In the genomic region with DNA sequence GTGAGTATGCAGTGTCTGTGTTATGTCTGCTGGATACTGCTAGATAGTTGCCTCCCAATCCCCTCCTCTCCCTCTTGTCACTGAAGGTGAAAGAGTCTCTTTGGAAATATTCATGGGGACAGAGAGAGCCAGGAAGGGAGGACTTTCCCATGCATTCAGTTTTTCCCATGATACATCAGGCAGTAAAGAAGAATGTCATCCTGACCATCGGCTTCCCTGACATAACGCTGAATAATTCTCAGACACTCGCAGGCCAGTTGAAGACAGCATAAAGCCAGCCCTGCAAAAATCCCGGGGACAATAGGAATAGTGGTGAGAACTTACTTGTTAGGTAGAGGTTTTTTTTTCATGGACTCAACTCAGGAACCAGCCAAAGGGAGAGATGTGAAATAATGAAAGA, we compare ENCODE assay signal across 28 cellular contexts.
"Had no signal": no experiment of that assay in that cellular context is flagged by ENCODE, and none has a peak within 500 bp of the region (broad histone marks: within the 10 kb centered on the region; RNA-seq: fewer than 3 reads in every experiment).

No MANE protein-coding gene starts in this region.

- H3K4me3 Mint-ChIP-seq: activated CD4-positive, alpha-beta memory T cell treated with anti-CD3 and anti-CD28 coated beads, Interleukin-2, amount 10 ng/mL, durations not matched to agents 7 days and 5 days; activated CD4-positive, alpha-beta T cell treated with anti-CD3 and anti-CD28 coated beads, Interleukin-2, amount 10 ng/mL, durations not matched to agents 7 days and 5 days; activated naive CD4-positive, alpha-beta T cell treated with anti-CD3 and anti-CD28 coated beads, Interleukin-2, amount 10 ng/mL, durations not matched to agents 7 days and 5 days; activated naive CD8-positive, alpha-beta T cell treated with anti-CD3 and anti-CD28 coated beads, Interleukin-2, amount 10 ng/mL, durations not matched to agents 7 days and 5 days; activated T-cell treated with anti-CD3 and anti-CD28 coated beads, Interleukin-2, amount 50 U/mL, for 24 hours; activated T-cell treated with anti-CD3 and anti-CD28 coated beads, Interleukin-2, amount 50 U/mL, for 72 hours; WTC11 had no signal

- H3K27ac ChIP-seq: epithelial cell of prostate had no signal

- H3K36me3 Mint-ChIP-seq: activated naive CD4-positive, alpha-beta T cell treated with anti-CD3 and anti-CD28 coated beads, Interleukin-2, amount 10 ng/mL, durations not matched to agents 7 days and 5 days; activated naive CD4-positive, alpha-beta T cell treated with anti-CD3 and anti-CD28 coated beads, Interleukin-2, amount 50 U/mL, for 72 hours; activated naive CD8-positive, alpha-beta T cell treated with anti-CD3 and anti-CD28 coated beads, Interleukin-2, amount 10 ng/mL, durations not matched to agents 7 days and 5 days; WTC11 had no signal

- ATAC-seq: activated naive CD4-positive, alpha-beta T cell treated with anti-CD3 and anti-CD28 coated beads, Interleukin-2, amount 50 U/mL, for 72 hours; activated T-cell treated with anti-CD3 and anti-CD28 coated beads, Interleukin-2, amount 50 U/mL, for 72 hours; WTC11 had no signal

- FAIRE-seq: astrocyte, colon, endometrium, endothelial cell of umbilical vein, frontal cortex had no signal

- DNase-seq: activated CD4-positive, alpha-beta memory T cell treated with anti-CD3 and anti-CD28 coated beads, Interleukin-2, amount 10 ng/mL, durations not matched to agents 7 days and 5 days; activated CD4-positive, alpha-beta T cell treated with anti-CD3 and anti-CD28 coated beads for 1 hour; activated CD4-positive, alpha-beta T cell treated with anti-CD3 and anti-CD28 coated beads for 4 hours; activated CD4-positive, alpha-beta T cell treated with anti-CD3 and anti-CD28 coated beads, Interleukin-2, amount 10 ng/mL, durations not matched to agents 7 days and 5 days; activated CD4-positive, alpha-beta T cell treated with anti-CD3 and anti-CD28 coated beads, Interleukin-2, amount 50 U/mL, for 4 hours; activated CD8-positive, alpha-beta memory T cell treated with anti-CD3 and anti-CD28 coated beads, Interleukin-2, amount 50 U/mL, for 48 hours; activated gamma-delta T cell; activated naive CD4-positive, alpha-beta T cell; activated naive CD4-positive, alpha-beta T cell treated with anti-CD3 and anti-CD28 coated beads, Interleukin-2, amount 10 ng/mL, durations not matched to agents 7 days and 5 days; activated naive CD8-positive, alpha-beta T cell treated with anti-CD3 and anti-CD28 coated beads, Interleukin-2, amount 10 ng/mL, durations not matched to agents 7 days and 5 days; activated T-cell treated with anti-CD3 and anti-CD28 coated beads for 4 hours; activated T-cell treated with anti-CD3 and anti-CD28 coated beads, Interleukin-2, amount 50 U/mL, for 24 hours; activated T-cell treated with anti-CD3 and anti-CD28 coated beads, Interleukin-2, amount 50 U/mL, for 72 hours; amniotic stem cell; anterior cingulate cortex; caudate nucleus; effector CD8-positive, alpha-beta T cell; foreskin fibroblast; head of caudate nucleus; T-helper 2 cell had no signal

- H3K4me1 Mint-ChIP-seq: activated CD4-positive, alpha-beta memory T cell treated with anti-CD3 and anti-CD28 coated beads, Interleukin-2, amount 10 ng/mL, durations not matched to agents 7 days and 5 days; activated CD4-positive, alpha-beta T cell treated with anti-CD3 and anti-CD28 coated beads, Interleukin-2, amount 10 ng/mL, durations not matched to agents 7 days and 5 days; activated naive CD4-positive, alpha-beta T cell treated with anti-CD3 and anti-CD28 coated beads, Interleukin-2, amount 10 ng/mL, durations not matched to agents 7 days and 5 days; activated naive CD8-positive, alpha-beta T cell treated with anti-CD3 and anti-CD28 coated beads, Interleukin-2, amount 10 ng/mL, durations not matched to agents 7 days and 5 days had no signal

- H3K27ac Mint-ChIP-seq: activated CD4-positive, alpha-beta memory T cell treated with anti-CD3 and anti-CD28 coated beads, Interleukin-2, amount 10 ng/mL, durations not matched to agents 7 days and 5 days; activated CD4-positive, alpha-beta T cell treated with anti-CD3 and anti-CD28 coated beads, Interleukin-2, amount 10 ng/mL, durations not matched to agents 7 days and 5 days; activated naive CD4-positive, alpha-beta T cell treated with anti-CD3 and anti-CD28 coated beads, Interleukin-2, amount 10 ng/mL, durations not matched to agents 7 days and 5 days; activated naive CD4-positive, alpha-beta T cell treated with anti-CD3 and anti-CD28 coated beads, Interleukin-2, amount 50 U/mL, for 72 hours; activated naive CD8-positive, alpha-beta T cell treated with anti-CD3 and anti-CD28 coated beads, Interleukin-2, amount 10 ng/mL, durations not matched to agents 7 days and 5 days; activated T-cell treated with anti-CD3 and anti-CD28 coated beads, Interleukin-2, amount 50 U/mL, for 24 hours; activated T-cell treated with anti-CD3 and anti-CD28 coated beads, Interleukin-2, amount 50 U/mL, for 72 hours; WTC11 had no signal

- H3K9me3 Mint-ChIP-seq: activated CD4-positive, alpha-beta memory T cell treated with anti-CD3 and anti-CD28 coated beads, Interleukin-2, amount 10 ng/mL, durations not matched to agents 7 days and 5 days; activated CD4-positive, alpha-beta T cell treated with anti-CD3 and anti-CD28 coated beads, Interleukin-2, amount 10 ng/mL, durations not matched to agents 7 days and 5 days; activated naive CD4-positive, alpha-beta T cell treated with anti-CD3 and anti-CD28 coated beads, Interleukin-2, amount 10 ng/mL, durations not matched to agents 7 days and 5 days; activated naive CD4-positive, alpha-beta T cell treated with anti-CD3 and anti-CD28 coated beads, Interleukin-2, amount 50 U/mL, for 72 hours; activated naive CD8-positive, alpha-beta T cell treated with anti-CD3 and anti-CD28 coated beads, Interleukin-2, amount 10 ng/mL, durations not matched to agents 7 days and 5 days; activated T-cell treated with anti-CD3 and anti-CD28 coated beads, Interleukin-2, amount 50 U/mL, for 24 hours; activated T-cell treated with anti-CD3 and anti-CD28 coated beads, Interleukin-2, amount 50 U/mL, for 72 hours; WTC11 had no signal

- H3K27me3 Mint-ChIP-seq: activated CD4-positive, alpha-beta memory T cell treated with anti-CD3 and anti-CD28 coated beads, Interleukin-2, amount 10 ng/mL, durations not matched to agents 7 days and 5 days; activated CD4-positive, alpha-beta T cell treated with anti-CD3 and anti-CD28 coated beads, Interleukin-2, amount 10 ng/mL, durations not matched to agents 7 days and 5 days; activated naive CD4-positive, alpha-beta T cell treated with anti-CD3 and anti-CD28 coated beads, Interleukin-2, amount 10 ng/mL, durations not matched to agents 7 days and 5 days; activated naive CD8-positive, alpha-beta T cell treated with anti-CD3 and anti-CD28 coated beads, Interleukin-2, amount 10 ng/mL, durations not matched to agents 7 days and 5 days; activated T-cell treated with anti-CD3 and anti-CD28 coated beads, Interleukin-2, amount 50 U/mL, for 24 hours had no signal
